Comparison of ENCODE assay signal across 8 cellular contexts in the genomic region with DNA sequence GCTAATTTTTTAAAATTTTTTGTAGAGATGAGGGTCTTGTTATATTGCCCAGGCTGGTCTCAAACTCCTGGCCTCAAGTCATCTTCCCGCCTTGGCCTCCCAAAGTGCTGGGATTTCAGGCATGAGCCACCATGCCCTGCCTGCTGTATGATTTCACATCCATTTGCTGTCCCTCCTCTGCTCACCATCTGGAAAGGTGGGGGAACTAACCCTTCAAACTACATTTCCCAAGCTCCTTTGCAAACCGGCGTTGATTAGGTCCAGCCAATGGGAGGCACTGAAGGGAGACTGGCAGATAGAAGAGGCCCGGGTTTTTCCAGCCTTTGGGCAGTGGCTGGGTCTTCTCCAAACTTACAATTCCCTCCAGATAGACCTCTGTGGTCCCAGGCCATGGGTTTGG. TPM values are rescaled to one million over a fixed set of nuclear protein-coding genes. Genes with fewer than 3 reads are reported as not detected.
DNase-seq lines count a peak whose midpoint lies in the region; ATAC-seq and TF ChIP-seq lines count a peak whose summit lies in the region.

No MANE protein-coding gene starts in this region.

- no peak overlapping the region for H3K27ac ChIP-seq in ovary

- intact Hi-C loops in activated CD4-positive, alpha-beta T cell treated with anti-CD3 and anti-CD28 coated beads, Interleukin-2, amount 10 ng/mL, durations not matched to agents 24 days and 14 days (cut with micrococcal nuclease), result no loop called here
- intact Hi-C loops in ovary (cut with DNase I), result no loop called here

- H3K4me1 ChIP-seq in ovary (ENCODE audit: insufficient read depth), result peaks cover 2% of the 10 kb centered on the region

- TF ChIP-seq CTCF in WTC11 (IDR thresholded peaks at IDR 0.05) (no peak), ovary (IDR thresholded peaks at IDR 0.05) (no peak)

- POLR2A ChIA-PET in WTC11 (lab: Charles Lee), result no interaction called here

- TF ChIP-seq POLR2A in ovary (IDR thresholded peaks at IDR 0.05), result no peak

- no peaks in the 10 kb centered on the region for H3K4me1 Mint-ChIP-seq in activated CD4-positive, alpha-beta T cell treated with anti-CD3 and anti-CD28 coated beads, Interleukin-2, amount 10 ng/mL, durations not matched to agents 24 days and 14 days
- H3K4me1 Mint-ChIP-seq in WTC11, result peaks cover 5% of the 10 kb centered on the region; the same call in 1 of the 2 replicates

- CTCF ChIA-PET in WTC11 (lab: Charles Lee), result interaction anchor here (0.7 to 1.7 kb wide), 8 partner anchors 10 to 145 kb away, joined by 3 to 17 read pairs (median 4); no protein-coding TSS in a partner anchor

- no peaks in the 10 kb centered on the region for H3K36me3 ChIP-seq in ovary

- no peak overlapping the region for H3K4me3 ChIP-seq in ovary

- H3K27me3 Mint-ChIP-seq in activated CD4-positive, alpha-beta T cell treated with anti-CD3 and anti-CD28 coated beads, Interleukin-2, amount 10 ng/mL, durations not matched to agents 24 days and 14 days, result no peaks in the 10 kb centered on the region
- no peaks in the 10 kb centered on the region for H3K27me3 Mint-ChIP-seq in WTC11 (ENCODE audit: low read depth)

- no peak overlapping the region for H3K4me3 Mint-ChIP-seq in activated CD4-positive, alpha-beta T cell treated with anti-CD3 and anti-CD28 coated beads, Interleukin-2, amount 10 ng/mL, durations not matched to agents 24 days and 14 days
- no peak overlapping the region for H3K4me3 Mint-ChIP-seq in WTC11

- peak; percentile 68 for DNase-seq in activated CD4-positive, alpha-beta T cell treated with anti-CD3 and anti-CD28 coated beads, Interleukin-2, amount 10 ng/mL, durations not matched to agents 24 days and 14 days
- DNase-seq in activated CD4-positive, alpha-beta T cell treated with anti-CD3 and anti-CD28 coated beads, Interleukin-2, amount 50 U/mL, for 1 hour, result no peak
- DNase-seq in LHCN-M2 (ENCODE audit: low read depth) (peak; percentile 26), WTC11 (ENCODE audit: low spot score) (peak; percentile 67), kidney tubule cell (ENCODE audit: low spot score) (peak; percentile 27), ovary (no peak)

- no peaks in the 10 kb centered on the region for H3K27me3 ChIP-seq in ovary

- no peaks in the 10 kb centered on the region for H3K36me3 Mint-ChIP-seq in activated CD4-positive, alpha-beta T cell treated with anti-CD3 and anti-CD28 coated beads, Interleukin-2, amount 10 ng/mL, durations not matched to agents 24 days and 14 days (ENCODE audit: low read depth)
- H3K36me3 Mint-ChIP-seq in WTC11, result no peaks in the 10 kb centered on the region

- WGBS in ovary, 3 donors, result 44 to 52% (median 51%) methylated on average over 4 of the region's 4 CpGs

- no peak overlapping the region for H3K27ac Mint-ChIP-seq in activated CD4-positive, alpha-beta T cell treated with anti-CD3 and anti-CD28 coated beads, Interleukin-2, amount 10 ng/mL, durations not matched to agents 24 days and 14 days
- no peak overlapping the region for H3K27ac Mint-ChIP-seq in WTC11

- no peaks in the 10 kb centered on the region for H3K9me3 Mint-ChIP-seq in activated CD4-positive, alpha-beta T cell treated with anti-CD3 and anti-CD28 coated beads, Interleukin-2, amount 10 ng/mL, durations not matched to agents 24 days and 14 days
- no peaks in the 10 kb centered on the region for H3K9me3 Mint-ChIP-seq in WTC11

- no peaks in the 10 kb centered on the region for H3K9me3 ChIP-seq in ovary

- no peak for TF ChIP-seq EP300 in ovary (IDR thresholded peaks at IDR 0.05)

- ATAC-seq in WTC11, result peak; percentile 96
- no peak for ATAC-seq in HG02571 (IDR thresholded peaks at IDR 0.05; ENCODE audit: unreplicated experiment)
- ATAC-seq in HG03439 (IDR thresholded peaks at IDR 0.05; ENCODE audit: unreplicated experiment), result no peak

TF ChIP-seq in WTC11, 78 proteins besides CTCF, POLR2A, EP300 and RAD21:
- no peak for TF ChIP-seq NFE2L1 (CRISPR knock-in tag; IDR thresholded peaks at IDR 0.05)
- no peak for TF ChIP-seq ZNF263 (CRISPR knock-in tag; IDR thresholded peaks at IDR 0.05; ENCODE audit: low read depth)
- peak; percentile 46 for TF ChIP-seq NFYB (CRISPR knock-in tag; conservative IDR thresholded peaks at IDR 0.05; ENCODE audit: low read depth)

RNA-seq across cellular contexts. Expression of a gene that starts 19.3 kb away (rescaled TPM):
- not detected in 2 replicates for total RNA-seq in activated CD4-positive, alpha-beta T cell treated with anti-CD3 and anti-CD28 coated beads, Interleukin-2, amount 10 ng/mL, durations not matched to agents 24 days and 14 days
- total RNA-seq in LHCN-M2 (2014; rRNA removed), result not detected in 2 replicates
- polyA plus RNA-seq in LHCN-M2 (2012), result 0.05 TPM
- not detected in 3 replicates for total RNA-seq in WTC11 (2021)
- total RNA-seq in ovary, result not detected
- not detected for polyA plus RNA-seq in ovary

RNA-seq across cellular contexts. Expression of a gene that starts 22.3 kb away (rescaled TPM):
- 7.9 TPM in 2 replicates for total RNA-seq in activated CD4-positive, alpha-beta T cell treated with anti-CD3 and anti-CD28 coated beads, Interleukin-2, amount 10 ng/mL, durations not matched to agents 24 days and 14 days
- total RNA-seq in LHCN-M2 (2014; rRNA removed) (3.2 and 4.2 TPM in 2 replicates), WTC11 (2021) (2.6 to 3.7 TPM (median 3.7 TPM) in 3 replicates), ovary (10 to 100 TPM in 5 of 7 donors, 1 to 10 TPM in 2; 2.6 to 30.6 (median 12.4) TPM)
- polyA plus RNA-seq in LHCN-M2 (2012), result 6.6 TPM
- polyA plus RNA-seq in ovary, result 10 to 100 TPM in 1 of 2 donors, 1 to 10 TPM in 1; 7.2 to 26.6 TPM

Comparison
In these comparisons a context has a peak if more than half of its experiments do, and no peak if none do; other contexts are left out.
1. DNase-seq: peak in activated CD4-positive, alpha-beta T cell treated with anti-CD3 and anti-CD28 coated beads, Interleukin-2, amount 10 ng/mL, durations not matched to agents 24 days and 14 days (single experiment), LHCN-M2 (single experiment), WTC11 (single experiment) and kidney tubule cell (single experiment); none in activated CD4-positive, alpha-beta T cell treated with anti-CD3 and anti-CD28 coated beads, Interleukin-2, amount 50 U/mL, for 1 hour (single experiment) and ovary (0 of 5).